In genomic region chr14:80543211-80543610, GRCh38 we compare ENCODE assay signal across 22 cellular contexts.
"Had no signal": no experiment of that assay in that cellular context is flagged by ENCODE, and none has a peak within 500 bp of the region (broad histone marks: within the 10 kb centered on the region; RNA-seq: fewer than 3 reads in every experiment).

No MANE protein-coding gene starts in this region.

- DNase-seq: colonic mucosa; cortex of kidney; dermis blood vessel endothelial cell; dorsolateral prefrontal cortex; effector CD4-positive, alpha-beta T cell; effector CD8-positive, alpha-beta T cell; effector memory CD4-positive, alpha-beta T cell; effector memory CD8-positive, alpha-beta T cell; endodermal cell; erythroblast; esophagus squamous epithelium; foreskin fibroblast; foreskin keratinocyte; gastrocnemius medialis; glutamatergic neuron; head of caudate nucleus; heart left ventricle; heart right ventricle had no signal

- ATAC-seq: effector memory CD8-positive, alpha-beta T cell; esophagus mucosa; foreskin keratinocyte; gastrocnemius medialis; gastroesophageal sphincter; heart left ventricle; heart right ventricle had no signal

- H3K4me3 ChIP-seq: colonic mucosa, coronary artery, dorsolateral prefrontal cortex, esophagus muscularis mucosa, esophagus squamous epithelium, gastrocnemius medialis, gastroesophageal sphincter, heart left ventricle, heart right ventricle had no signal
